In genomic region chr13:52846567-52847321, GRCh38 we compare ENCODE assay signal across 8 cellular contexts. TPM values are rescaled to one million over a fixed set of nuclear protein-coding genes. Genes with fewer than 3 reads are reported as not detected.
DNase-seq lines count a peak whose midpoint lies in the region; ATAC-seq, FAIRE-seq and TF ChIP-seq lines count a peak whose summit lies in the region.

No MANE protein-coding gene starts in this region.

- no peak overlapping the region for H3K9ac ChIP-seq in kidney (ENCODE audit: low read length in 2 of 2)

- H3K36me3 Mint-ChIP-seq in activated T-helper 17 cell treated with anti-CD3 and anti-CD28 coated beads, Interleukin-2, amount 50 U/mL, for 72 hours (ENCODE audit: low read depth), result peaks cover 24% of the 10 kb centered on the region

- no peak overlapping the region for H3K27ac Mint-ChIP-seq in activated T-helper 17 cell treated with anti-CD3 and anti-CD28 coated beads, Interleukin-2, amount 50 U/mL, for 72 hours

- intact Hi-C loops in kidney (cut with DNase I), result no loop called here

- no peaks in the 10 kb centered on the region for H3K36me3 ChIP-seq in kidney (ENCODE audit: control insufficient read depth in 1 of 2, insufficient read depth in 2 of 2, low read length in 2 of 2)

- peak; percentile 50 for DNase-seq in NCI-H82 (lab: John Stamatoyannopoulos, UW)
- DNase-seq in NCI-H82 treated with DMSO at 0.1 percent for 48 hours (lab: John Stamatoyannopoulos, UW; ENCODE audit: unreplicated experiment), result no peak
- peak in 1 of 2 donors; percentile 27 for DNase-seq in cardiac fibroblast (ENCODE audit: low read depth in 2 of 2)
- DNase-seq in kidney, result peak; percentile 79
- peak; percentile 49 for DNase-seq in superior temporal gyrus (ENCODE audit: extremely low spot score)
- no peak for DNase-seq in NCI-H446 (lab: John Stamatoyannopoulos, UW)

- H3K4me1 ChIP-seq in kidney (ENCODE audit: control insufficient read depth in 1 of 2, insufficient read depth in 1 of 2, low read depth in 1 of 2, low read length in 2 of 2), result peaks cover 0 to 6% of the 10 kb centered on the region in 2 donors

- H3K4me3 ChIP-seq in cardiac fibroblast (replicated peaks in 1 of 2; ENCODE audit: low read depth in 2 of 2, low read length in 2 of 2) (no peak overlapping the region), kidney (ENCODE audit: low read length in 2 of 2) (no peak overlapping the region)

- H3K9me3 ChIP-seq in kidney (ENCODE audit: control insufficient read depth in 1 of 2, low read length in 2 of 2), result no peaks in the 10 kb centered on the region

- no peak overlapping the region for H3K27ac ChIP-seq in kidney (ENCODE audit: low read depth in 2 of 2, low read length in 2 of 2)

- peaks cover 52% of the 10 kb centered on the region for H3K27me3 Mint-ChIP-seq in activated T-helper 17 cell treated with anti-CD3 and anti-CD28 coated beads, Interleukin-2, amount 50 U/mL, for 72 hours

- no peak for FAIRE-seq in kidney (lab: Jason Lieb, UNC)

- TF ChIP-seq CTCF in cardiac fibroblast (IDR thresholded peaks at IDR 0.05; ENCODE audit: low read depth, low read length), result peak; percentile 3
- TF ChIP-seq CTCF in kidney (IDR thresholded peaks at IDR 0.05; ENCODE audit: borderline replicate concordance, extremely low read depth, insufficient read depth), result peak; percentile 29

- H3K9me3 Mint-ChIP-seq in activated T-helper 17 cell treated with anti-CD3 and anti-CD28 coated beads, Interleukin-2, amount 50 U/mL, for 72 hours, result peaks cover 5% of the 10 kb centered on the region

- no peak overlapping the region for H3K4me3 Mint-ChIP-seq in activated T-helper 17 cell treated with anti-CD3 and anti-CD28 coated beads, Interleukin-2, amount 50 U/mL, for 72 hours

- peaks cover 4% of the 10 kb centered on the region for H3K4me1 Mint-ChIP-seq in activated T-helper 17 cell treated with anti-CD3 and anti-CD28 coated beads, Interleukin-2, amount 50 U/mL, for 72 hours

- ATAC-seq in activated T-helper 17 cell treated with anti-CD3 and anti-CD28 coated beads, Interleukin-2, amount 50 U/mL, for 72 hours (replicated peaks), result no peak
- no peak for ATAC-seq in HG03469 (IDR thresholded peaks at IDR 0.05; ENCODE audit: unreplicated experiment)

RNA-seq across cellular contexts. Expression of gene PCDH8, which starts 1.7 kb away (rescaled TPM):
- total RNA-seq in kidney, result not detected
- not detected for polyA plus RNA-seq in kidney (ENCODE audit: insufficient read depth, low read depth, low replicate concordance)
- total RNA-seq in activated T-helper 17 cell treated with anti-CD3 and anti-CD28 coated beads, Interleukin-2, amount 50 U/mL, for 72 hours, result not detected

Comparison
In these comparisons a context has a peak if more than half of its experiments do, and no peak if none do; other contexts are left out.
1. DNase-seq: peak in NCI-H82 (single experiment), kidney (single experiment) and superior temporal gyrus (single experiment); none in NCI-H82 treated with DMSO at 0.1 percent for 48 hours (single experiment) and NCI-H446 (0 of 2).